ENCODE assay signal across 16 cellular contexts in the genomic region with DNA sequence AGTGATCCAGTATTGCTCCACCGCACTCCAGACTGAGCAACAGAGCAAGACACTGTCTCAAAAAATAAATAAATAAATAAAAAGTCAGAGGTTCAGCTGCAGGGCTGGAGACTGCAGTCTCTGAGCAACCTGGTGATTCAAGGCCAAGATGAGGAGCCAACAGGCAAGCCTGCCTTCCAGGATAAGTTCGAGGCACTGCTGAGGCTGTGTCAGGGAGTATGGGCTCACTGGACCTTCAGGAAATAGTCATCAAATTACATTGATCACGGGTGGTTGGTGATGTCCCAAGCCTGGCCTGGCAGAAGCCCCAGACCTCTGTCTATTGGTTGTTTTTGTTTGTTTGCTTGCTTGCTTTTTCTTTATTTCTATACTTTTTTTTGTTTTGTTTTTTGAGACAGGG. TPM values are rescaled to one million over a fixed set of nuclear protein-coding genes. Genes with fewer than 3 reads are reported as not detected.
DNase-seq lines count a peak whose midpoint lies in the region; ATAC-seq, FAIRE-seq and TF ChIP-seq lines count a peak whose summit lies in the region.
"Had no signal": no experiment of that assay in that cellular context is flagged by ENCODE, and none has a peak within 500 bp of the region (broad histone marks: within the 10 kb centered on the region; RNA-seq: fewer than 3 reads in every experiment).

No MANE protein-coding gene starts in this region.

- H3K9me1 ChIP-seq in endothelial cell of umbilical vein (replicated peaks; ENCODE audit: control insufficient read depth, extremely low read depth, insufficient read depth, low read length): no peaks in the 10 kb centered on the region

- no peak for TF ChIP-seq POLR2A in endothelial cell of umbilical vein (IDR thresholded peaks at IDR 0.05; ENCODE audit: low read depth, low read length)

- no peak overlapping the region for H2AFZ ChIP-seq in endothelial cell of umbilical vein (ENCODE audit: low read depth, low read length)

- no peaks in the 10 kb centered on the region for H3K27me3 ChIP-seq in endothelial cell of umbilical vein (ENCODE audit: control insufficient read depth in 2 of 2, insufficient read depth in 2 of 2, low read length in 2 of 2)
- H3K27me3 ChIP-seq: tibial nerve had no signal

- no TSS peak for BruUV-seq in endothelial cell of umbilical vein (replicated peaks; lab: Mats Ljungman, UMichigan)

- H3K79me2 ChIP-seq in endothelial cell of umbilical vein (ENCODE audit: control insufficient read depth, insufficient read depth, low read length): peaks cover 7% of the 10 kb centered on the region

- intact Hi-C loops in endothelial cell of umbilical vein (cut with micrococcal nuclease): no loop called here

- TF ChIP-seq CTCF in endothelial cell of umbilical vein (IDR thresholded peaks at IDR 0.05; ENCODE audit: extremely low read depth in 1 of 2, insufficient read depth in 1 of 2, low read depth in 1 of 2, low read length in 2 of 2): no peak

- H3K4me3 ChIP-seq in endothelial cell of umbilical vein (replicated peaks in 1 of 3; ENCODE audit: insufficient read depth in 1 of 3, low read depth in 1 of 3, low read length in 3 of 3) (no peak overlapping the region), skin epidermis (no peak overlapping the region)
- H3K4me3 ChIP-seq: tibial nerve had no signal

- H3K9me3 ChIP-seq in KOPT-K1 (ENCODE audit: insufficient read depth, low read length, poor library complexity, severe bottlenecking) (no peaks in the 10 kb centered on the region), endothelial cell of umbilical vein (replicated peaks; ENCODE audit: control insufficient read depth, insufficient read depth, low read length) (no peaks in the 10 kb centered on the region)
- H3K9me3 ChIP-seq: tibial nerve had no signal

- H3K4me2 ChIP-seq in endothelial cell of umbilical vein (ENCODE audit: insufficient read depth, low read length): no peak overlapping the region

- no peak for ATAC-seq in GM21381 (IDR thresholded peaks at IDR 0.05; ENCODE audit: unreplicated experiment)
- ATAC-seq: right cardiac atrium had no signal

- POLR2A ChIA-PET in endothelial cell of umbilical vein (lab: Charles Lee): no interaction called here

- peaks cover 28% of the 10 kb centered on the region for H3K4me1 ChIP-seq in endothelial cell of umbilical vein (ENCODE audit: control insufficient read depth, extremely low read depth, insufficient read depth, low read length)

- peak overlapping the region; percentile 90 for H3K27ac ChIP-seq in KOPT-K1 (ENCODE audit: low read depth, low read length, poor library complexity, severe bottlenecking)
- H3K27ac ChIP-seq in endothelial cell of umbilical vein (ENCODE audit: insufficient read depth, low read depth, low read length): no peak overlapping the region
- peak overlapping the region in 20 of 21 experiments; percentile 6 to 91 (median 84) for H3K27ac ChIP-seq in skin epidermis

- peak; percentile 2 for DNase-seq in NCI-H2196 (lab: John Stamatoyannopoulos, UW; ENCODE audit: unreplicated experiment)
- no peak for DNase-seq in NCI-H2196 treated with DMSO at 0.1 percent for 48 hours (lab: John Stamatoyannopoulos, UW; ENCODE audit: unreplicated experiment)
- no peak for DNase-seq in endothelial cell of umbilical vein (ENCODE audit: low read depth, low spot score)
- DNase-seq in retina: no peak
- DNase-seq in NCI-H2171 treated with DMSO at 0.1 percent for 48 hours (lab: John Stamatoyannopoulos, UW): no peak
- DNase-seq: erythroblast, midbrain, NCI-H226, RPMI8226 had no signal

- no peak overlapping the region for H3K9ac ChIP-seq in endothelial cell of umbilical vein (replicated peaks; ENCODE audit: extremely low read depth, insufficient read depth, low read length)

- peak; percentile 4 for FAIRE-seq in endothelial cell of umbilical vein (lab: Jason Lieb, UNC)
- FAIRE-seq: A204.1, TTC549 had no signal

- no peaks in the 10 kb centered on the region for H3K36me3 ChIP-seq in KOPT-K1 (ENCODE audit: insufficient read depth, low read length)
- no peaks in the 10 kb centered on the region for H3K36me3 ChIP-seq in endothelial cell of umbilical vein (ENCODE audit: control insufficient read depth in 2 of 2, extremely low read depth in 1 of 2, insufficient read depth in 2 of 2, low read length in 2 of 2)
- H3K36me3 ChIP-seq: tibial nerve had no signal

- H4K20me1 ChIP-seq in endothelial cell of umbilical vein (replicated peaks; ENCODE audit: control insufficient read depth, extremely low read depth, insufficient read depth, low read length): no peaks in the 10 kb centered on the region

- CTCF ChIA-PET in endothelial cell of umbilical vein (lab: Charles Lee): interaction anchor here (1.6 to 1.7 kb wide), 2 partner anchors 11 kb away, joined by 3 to 5 read pairs; no protein-coding TSS in a partner anchor

- dilution Hi-C loops in endothelial cell of umbilical vein (cut with MboI; ENCODE audit: extremely low pct_ligation_motif_present, low sequenced_read_pairs): no loop called here

TF ChIP-seq in endothelial cell of umbilical vein, 7 proteins besides CTCF, POLR2A, EP300 and RAD21:
- TF ChIP-seq MAX (IDR thresholded peaks at IDR 0.05; ENCODE audit: insufficient read depth, insufficient read length): no peak

RNA-seq across cellular contexts. Expression of gene IDH2, which starts 41.5 kb away (rescaled TPM):
- total RNA-seq in endothelial cell of umbilical vein: 127 and 133 TPM in 2 replicates
- 123 and 137 TPM in 2 replicates for polyA plus RNA-seq in endothelial cell of umbilical vein
- 123 and 138 TPM in 2 replicates for polyA plus RNA-seq in endothelial cell of umbilical vein (2011; cell fraction: cytosol; rRNA removed)
- 64.9 and 74.7 TPM in 2 replicates for polyA plus RNA-seq in endothelial cell of umbilical vein (2011; cell fraction: nucleus; rRNA removed)
- 89.9 and 111 TPM in 2 replicates for polyA plus RNA-seq in endothelial cell of umbilical vein (2012)
- 127 and 130 TPM in 2 replicates for polyA minus RNA-seq in endothelial cell of umbilical vein
- polyA minus RNA-seq in endothelial cell of umbilical vein (2011; cell fraction: cytosol; rRNA and poly(A)+ RNA removed): 16.5 TPM
- polyA minus RNA-seq in endothelial cell of umbilical vein (2011; cell fraction: nucleus; rRNA and poly(A)+ RNA removed): 19.8 and 20.1 TPM in 2 replicates

RNA-seq across cellular contexts. Expression of gene ZNF710, which starts 59.7 kb away (rescaled TPM):
- total RNA-seq in endothelial cell of umbilical vein: 31.8 and 32.4 TPM in 2 replicates
- polyA plus RNA-seq in endothelial cell of umbilical vein: 8.9 and 9.2 TPM in 2 replicates
- polyA plus RNA-seq in endothelial cell of umbilical vein (2011; cell fraction: cytosol; rRNA removed): 7.3 and 7.6 TPM in 2 replicates
- polyA plus RNA-seq in endothelial cell of umbilical vein (2011; cell fraction: nucleus; rRNA removed): 14.7 and 15.4 TPM in 2 replicates
- 13.5 and 14.2 TPM in 2 replicates for polyA plus RNA-seq in endothelial cell of umbilical vein (2012)
- 13.1 and 14.1 TPM in 2 replicates for polyA minus RNA-seq in endothelial cell of umbilical vein
- 5.4 TPM for polyA minus RNA-seq in endothelial cell of umbilical vein (2011; cell fraction: cytosol; rRNA and poly(A)+ RNA removed)
- polyA minus RNA-seq in endothelial cell of umbilical vein (2011; cell fraction: nucleus; rRNA and poly(A)+ RNA removed): 11.5 and 14.6 TPM in 2 replicates
